ENCODE assay signal across 15 cellular contexts in the genomic region with DNA sequence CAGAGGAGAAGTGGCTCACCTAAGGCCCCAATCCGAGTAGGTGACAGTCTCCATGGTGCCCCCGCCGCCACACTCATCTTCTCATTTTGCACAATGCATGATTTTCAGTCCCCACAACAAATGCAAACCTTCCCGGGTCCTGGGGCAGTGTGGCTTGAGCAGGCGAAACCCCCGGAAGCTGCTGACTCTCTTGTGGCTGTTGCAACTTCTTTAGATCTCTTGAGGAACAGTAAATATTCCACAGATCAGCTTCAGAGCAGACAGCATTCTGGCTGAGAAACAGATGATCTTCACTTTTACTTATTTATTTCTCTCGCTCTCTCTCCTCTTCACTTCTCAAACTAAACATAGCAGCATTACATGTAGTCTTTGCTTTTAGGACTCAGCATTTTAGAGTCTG. TPM values are rescaled to one million over a fixed set of nuclear protein-coding genes. Genes with fewer than 3 reads are reported as not detected.
DNase-seq lines count a peak whose midpoint lies in the region; ATAC-seq, FAIRE-seq and TF ChIP-seq lines count a peak whose summit lies in the region.
"Had no signal": no experiment of that assay in that cellular context is flagged by ENCODE, and none has a peak within 500 bp of the region (broad histone marks: within the 10 kb centered on the region; RNA-seq: fewer than 3 reads in every experiment).

No MANE protein-coding gene starts in this region.

- peaks cover 5% of the 10 kb centered on the region for H3K27me3 Mint-ChIP-seq in dendritic cell treated with granulocyte-macrophage colony-stimulating factor and Interleukin-4, amounts not matched to agents 40 ng/mL and 50 ng/mL, for 4 days

- H2AK5ac ChIP-seq in neuronal stem cell (ENCODE audit: low read depth, low read length) = no peak overlapping the region

- no peak overlapping the region for H2BK120ac ChIP-seq in neuronal stem cell (ENCODE audit: low read depth, low read length)

- H3K4me1 Mint-ChIP-seq in dendritic cell treated with granulocyte-macrophage colony-stimulating factor and Interleukin-4, amounts not matched to agents 40 ng/mL and 50 ng/mL, for 4 days (ENCODE audit: low read depth) = peaks cover 53% of the 10 kb centered on the region

- no peak for FAIRE-seq in H54 (lab: Jason Lieb, UNC)
- FAIRE-seq: endometrium had no signal

- peak overlapping the region; percentile 60 for H3K4me3 Mint-ChIP-seq in dendritic cell treated with granulocyte-macrophage colony-stimulating factor and Interleukin-4, amounts not matched to agents 40 ng/mL and 50 ng/mL, for 4 days
- H3K4me3 Mint-ChIP-seq: stimulated activated naive CD8-positive, alpha-beta T cell treated with anti-CD3 and anti-CD28 coated beads, Interleukin-15, amount 100 ng/mL, for 72 hours had no signal

- H3K36me3 Mint-ChIP-seq in dendritic cell treated with granulocyte-macrophage colony-stimulating factor and Interleukin-4, amounts not matched to agents 40 ng/mL and 50 ng/mL, for 4 days (ENCODE audit: low read depth) = no peaks in the 10 kb centered on the region
- H3K36me3 Mint-ChIP-seq: naive B cell had no signal

- H3K23ac ChIP-seq in neuronal stem cell (ENCODE audit: low read depth, low read length, poor library complexity) = no peak overlapping the region

- H3K27ac ChIP-seq in right atrium auricular region = peak overlapping the region; percentile 72 to 79
- peak overlapping the region; percentile 38 for H3K27ac ChIP-seq in neuronal stem cell (replicated peaks; ENCODE audit: low read length)
- H3K27ac ChIP-seq: HL-60 had no signal

- H3K4me2 ChIP-seq in neuronal stem cell (ENCODE audit: insufficient read depth, low read length, poor library complexity, severe bottlenecking) = no peak overlapping the region
- H3K4me2 ChIP-seq: PC-9 had no signal

- intact Hi-C loops in left ventricle myocardium superior (cut with micrococcal nuclease) = no loop called here
- intact Hi-C loops in dendritic cell treated with granulocyte-macrophage colony-stimulating factor and Interleukin-4, amounts not matched to agents 40 ng/mL and 50 ng/mL, for 4 days (cut with micrococcal nuclease) = no loop called here

- DNase-seq in right atrium auricular region (ENCODE audit: low spot score) (no peak), left ventricle myocardium superior (no peak), neuronal stem cell (ENCODE audit: low spot score) (no peak), H54 (ENCODE audit: insufficient read length, low spot score) (no peak), NCI-H1436 (lab: John Stamatoyannopoulos, UW) (no peak), NCI-H510A treated with DMSO at 0.1 percent for 48 hours (lab: John Stamatoyannopoulos, UW) (no peak)
- DNase-seq: activated CD8-positive, alpha-beta memory T cell treated with anti-CD3 and anti-CD28 coated beads, Interleukin-2, amount 50 U/mL, for 4 hours; naive B cell; NCI-H2171 treated with DMSO at 0.1 percent for 48 hours; PC-9; stimulated activated naive CD8-positive, alpha-beta T cell treated with anti-CD3 and anti-CD28 coated beads, Interleukin-15, amount 100 ng/mL, for 72 hours had no signal

- no peak overlapping the region for H3K18ac ChIP-seq in neuronal stem cell (ENCODE audit: low read length)

- TF ChIP-seq CTCF in right atrium auricular region (IDR thresholded peaks at IDR 0.05) = no peak

- H2AFZ ChIP-seq in neuronal stem cell (ENCODE audit: low read length) = no peak overlapping the region
- H2AFZ ChIP-seq: PC-9 had no signal

- H3K9ac ChIP-seq in neuronal stem cell (ENCODE audit: low read depth, low read length, poor library complexity) = no peak overlapping the region

- H3K9me3 ChIP-seq in right atrium auricular region = no peaks in the 10 kb centered on the region
- H3K9me3 ChIP-seq in neuronal stem cell (replicated peaks in 1 of 2; ENCODE audit: control insufficient read depth in 2 of 2, insufficient read depth in 1 of 2, low read depth in 1 of 2, low read length in 2 of 2) = no peaks in the 10 kb centered on the region

- H2BK5ac ChIP-seq in neuronal stem cell (ENCODE audit: low read length) = no peak overlapping the region

- no peak overlapping the region for H4K8ac ChIP-seq in neuronal stem cell (ENCODE audit: low read depth, low read length)

- no peak overlapping the region for H2BK12ac ChIP-seq in neuronal stem cell (ENCODE audit: low read length)

- no peak for ATAC-seq in left ventricle myocardium superior
- no peak for ATAC-seq in GM18858 (IDR thresholded peaks at IDR 0.05; ENCODE audit: unreplicated experiment)
- ATAC-seq: stimulated activated naive CD8-positive, alpha-beta T cell treated with anti-CD3 and anti-CD28 coated beads, Interleukin-15, amount 100 ng/mL, for 72 hours had no signal

- no peak overlapping the region for H3K4ac ChIP-seq in neuronal stem cell (ENCODE audit: low read length)

- peaks cover 7% of the 10 kb centered on the region for H3K79me1 ChIP-seq in neuronal stem cell (ENCODE audit: low read depth, low read length)

- no peaks in the 10 kb centered on the region for H3K9me3 Mint-ChIP-seq in dendritic cell treated with granulocyte-macrophage colony-stimulating factor and Interleukin-4, amounts not matched to agents 40 ng/mL and 50 ng/mL, for 4 days
- H3K9me3 Mint-ChIP-seq: naive B cell; stimulated activated naive CD8-positive, alpha-beta T cell treated with anti-CD3 and anti-CD28 coated beads, Interleukin-15, amount 100 ng/mL, for 72 hours had no signal

- peak overlapping the region; percentile 69 for H3K27ac Mint-ChIP-seq in dendritic cell treated with granulocyte-macrophage colony-stimulating factor and Interleukin-4, amounts not matched to agents 40 ng/mL and 50 ng/mL, for 4 days
- H3K27ac Mint-ChIP-seq: naive B cell; stimulated activated naive CD8-positive, alpha-beta T cell treated with anti-CD3 and anti-CD28 coated beads, Interleukin-15, amount 100 ng/mL, for 72 hours had no signal

- H3K4me3 ChIP-seq in right atrium auricular region = no peak overlapping the region
- H3K4me3 ChIP-seq in neuronal stem cell (ENCODE audit: low read length in 2 of 2) = no peak overlapping the region
- H3K4me3 ChIP-seq: PC-9 had no signal

- WGBS in neuronal stem cell (ENCODE audit: extremely low coverage in 2 of 2, insufficient read length in 2 of 2, insufficient replicate concordance in 1 of 2), 2 donors = 100% methylated on average over 1 of the region's 7 CpGs; no CpG with 5 or more reads in 1 of the 2 donors

- peaks cover 0 to 79% of the 10 kb centered on the region in 2 donors for H3K4me1 ChIP-seq in right atrium auricular region
- peaks cover 21 to 46% of the 10 kb centered on the region in 2 donors for H3K4me1 ChIP-seq in neuronal stem cell (ENCODE audit: control insufficient read depth in 2 of 2, insufficient read depth in 1 of 2, low read depth in 1 of 2, low read length in 2 of 2)

- H3K27me3 ChIP-seq in right atrium auricular region (no peaks in the 10 kb centered on the region), neuronal stem cell (ENCODE audit: control insufficient read depth in 3 of 3, insufficient read depth in 3 of 3, low read depth in 1 of 3, low read length in 3 of 3) (no peaks in the 10 kb centered on the region)

- H3K36me3 ChIP-seq in right atrium auricular region (no peaks in the 10 kb centered on the region), neuronal stem cell (replicated peaks in 1 of 2; ENCODE audit: control insufficient read depth in 2 of 2, insufficient read depth in 2 of 2, low read length in 2 of 2) (peaks cover 0 to 1% of the 10 kb centered on the region in 2 donors)

- H4K91ac ChIP-seq in neuronal stem cell (ENCODE audit: low read depth, low read length, poor library complexity) = no peak overlapping the region

- no peak overlapping the region for H2BK15ac ChIP-seq in neuronal stem cell (ENCODE audit: low read length)

- H3K14ac ChIP-seq in neuronal stem cell (ENCODE audit: low read length) = no peak overlapping the region

- no peak for TF ChIP-seq POLR2A in H54 (IDR thresholded peaks at IDR 0.05; ENCODE audit: low read depth, low read length)

RNA-seq across cellular contexts. Expression of a gene that starts 51.9 kb away (rescaled TPM):
- total RNA-seq in right atrium auricular region (10 to 100 TPM; 13.2 to 20.3 TPM), left ventricle myocardium superior (10.1 TPM)
- polyA plus RNA-seq in neuronal stem cell (2013, experiment 1 of 2) = 24.8 TPM
- polyA plus RNA-seq in neuronal stem cell (2013, experiment 2 of 2) = 26.3 TPM
